23 cellular contexts compared by ENCODE assay signal in genomic region chr21:42779431-42779861, GRCh38.
"Had no signal": no experiment of that assay in that cellular context is flagged by ENCODE, and none has a peak within 500 bp of the region (broad histone marks: within the 10 kb centered on the region; RNA-seq: fewer than 3 reads in every experiment).

No MANE protein-coding gene starts in this region.

- H3K9ac ChIP-seq: parathyroid adenoma had no signal

- FAIRE-seq: TTC549 had no signal

- H3K27ac ChIP-seq: cardiac muscle cell, esophagus squamous epithelium, lower lobe of right lung, neutrophil, parathyroid adenoma, sigmoid colon, tibial artery, uterus had no signal

- H3K4me1 ChIP-seq: uterus had no signal

- H3K36me3 Mint-ChIP-seq: activated CD4-positive, alpha-beta memory T cell treated with anti-CD3 and anti-CD28 coated beads for 36 hours; activated naive CD8-positive, alpha-beta T cell treated with anti-CD3 and anti-CD28 coated beads for 36 hours had no signal

- H3K27ac Mint-ChIP-seq: activated CD4-positive, alpha-beta memory T cell treated with anti-CD3 and anti-CD28 coated beads for 36 hours; activated CD4-positive, alpha-beta T cell treated with anti-CD3 and anti-CD28 coated beads for 36 hours; activated naive CD8-positive, alpha-beta T cell treated with anti-CD3 and anti-CD28 coated beads for 36 hours; activated T-helper 1 cell treated with anti-CD3 and anti-CD28 coated beads, Interleukin-12 subunit alpha, Interleukin-12 subunit beta, Interleukin-2, Interleukin-4 antibody, amounts not matched to agents 30 ng/mL and 10 ng/mL and 1 ng/mL, durations not matched to agents 14 hours and 24 hours and 36 hours; dendritic cell treated with granulocyte-macrophage colony-stimulating factor and Interleukin-4, amounts not matched to agents 40 ng/mL and 50 ng/mL, for 4 days; mesothelial cell of epicardium; T-helper 2 cell treated with Interferon-gamma antibody and Interleukin-4, amounts not matched to agents 5 μg/mL and 100 μg/mL, for 36 hours had no signal

- ATAC-seq: activated CD4-positive, alpha-beta T cell treated with anti-CD3 and anti-CD28 coated beads for 36 hours; left colon; lower lobe of right lung; WTC11 had no signal

- H3K9me3 Mint-ChIP-seq: activated CD4-positive, alpha-beta memory T cell treated with anti-CD3 and anti-CD28 coated beads for 36 hours; activated naive CD8-positive, alpha-beta T cell treated with anti-CD3 and anti-CD28 coated beads for 36 hours; activated T-helper 1 cell treated with anti-CD3 and anti-CD28 coated beads, Interleukin-12 subunit alpha, Interleukin-12 subunit beta, Interleukin-2, Interleukin-4 antibody, amounts not matched to agents 30 ng/mL and 10 ng/mL and 1 ng/mL, durations not matched to agents 14 hours and 24 hours and 36 hours; dendritic cell treated with granulocyte-macrophage colony-stimulating factor and Interleukin-4, amounts not matched to agents 40 ng/mL and 50 ng/mL, for 4 days; mesothelial cell of epicardium; T-helper 2 cell treated with Interferon-gamma antibody and Interleukin-4, amounts not matched to agents 5 μg/mL and 100 μg/mL, for 36 hours; WTC11 had no signal

- H3K36me3 ChIP-seq: cardiac muscle cell, esophagus squamous epithelium, lower lobe of right lung, neutrophil, uterus had no signal

- DNase-seq: activated CD4-positive, alpha-beta memory T cell treated with anti-CD3 and anti-CD28 coated beads for 36 hours; activated CD4-positive, alpha-beta T cell treated with anti-CD3 and anti-CD28 coated beads for 36 hours; activated naive CD8-positive, alpha-beta T cell treated with anti-CD3 and anti-CD28 coated beads for 36 hours; activated T-cell treated with anti-CD3 and anti-CD28 coated beads for 4 hours; amniotic stem cell; effector CD8-positive, alpha-beta T cell; esophagus squamous epithelium; left colon; lower lobe of right lung; sigmoid colon; stimulated activated CD4-positive, alpha-beta T cell treated with anti-CD3 and anti-CD28 coated beads, Interleukin-4, amount 100 ng/mL, for 4 hours; stimulated activated naive CD4-positive, alpha-beta T cell treated with Interleukin-2 at 50 U/mL for 16 hours; tibial artery; uterus had no signal

- H3K79me2 ChIP-seq: parathyroid adenoma had no signal

- H3K4me3 ChIP-seq: cardiac muscle cell, esophagus squamous epithelium, lower lobe of right lung, sigmoid colon, tibial artery, uterus had no signal

- H2AFZ ChIP-seq: parathyroid adenoma had no signal

- H3K9me3 ChIP-seq: esophagus squamous epithelium, lower lobe of right lung, neutrophil, sigmoid colon, tibial artery, uterus had no signal

- H3K4me3 Mint-ChIP-seq: activated CD4-positive, alpha-beta memory T cell treated with anti-CD3 and anti-CD28 coated beads for 36 hours; activated CD4-positive, alpha-beta T cell treated with anti-CD3 and anti-CD28 coated beads for 36 hours; activated naive CD8-positive, alpha-beta T cell treated with anti-CD3 and anti-CD28 coated beads for 36 hours; activated T-helper 1 cell treated with anti-CD3 and anti-CD28 coated beads, Interleukin-12 subunit alpha, Interleukin-12 subunit beta, Interleukin-2, Interleukin-4 antibody, amounts not matched to agents 30 ng/mL and 10 ng/mL and 1 ng/mL, durations not matched to agents 14 hours and 24 hours and 36 hours; dendritic cell treated with granulocyte-macrophage colony-stimulating factor and Interleukin-4, amounts not matched to agents 40 ng/mL and 50 ng/mL, for 4 days; mesothelial cell of epicardium; T-helper 2 cell treated with Interferon-gamma antibody and Interleukin-4, amounts not matched to agents 5 μg/mL and 100 μg/mL, for 36 hours had no signal
